Comparison of ENCODE assay signal across 8 cellular contexts in the genomic region with DNA sequence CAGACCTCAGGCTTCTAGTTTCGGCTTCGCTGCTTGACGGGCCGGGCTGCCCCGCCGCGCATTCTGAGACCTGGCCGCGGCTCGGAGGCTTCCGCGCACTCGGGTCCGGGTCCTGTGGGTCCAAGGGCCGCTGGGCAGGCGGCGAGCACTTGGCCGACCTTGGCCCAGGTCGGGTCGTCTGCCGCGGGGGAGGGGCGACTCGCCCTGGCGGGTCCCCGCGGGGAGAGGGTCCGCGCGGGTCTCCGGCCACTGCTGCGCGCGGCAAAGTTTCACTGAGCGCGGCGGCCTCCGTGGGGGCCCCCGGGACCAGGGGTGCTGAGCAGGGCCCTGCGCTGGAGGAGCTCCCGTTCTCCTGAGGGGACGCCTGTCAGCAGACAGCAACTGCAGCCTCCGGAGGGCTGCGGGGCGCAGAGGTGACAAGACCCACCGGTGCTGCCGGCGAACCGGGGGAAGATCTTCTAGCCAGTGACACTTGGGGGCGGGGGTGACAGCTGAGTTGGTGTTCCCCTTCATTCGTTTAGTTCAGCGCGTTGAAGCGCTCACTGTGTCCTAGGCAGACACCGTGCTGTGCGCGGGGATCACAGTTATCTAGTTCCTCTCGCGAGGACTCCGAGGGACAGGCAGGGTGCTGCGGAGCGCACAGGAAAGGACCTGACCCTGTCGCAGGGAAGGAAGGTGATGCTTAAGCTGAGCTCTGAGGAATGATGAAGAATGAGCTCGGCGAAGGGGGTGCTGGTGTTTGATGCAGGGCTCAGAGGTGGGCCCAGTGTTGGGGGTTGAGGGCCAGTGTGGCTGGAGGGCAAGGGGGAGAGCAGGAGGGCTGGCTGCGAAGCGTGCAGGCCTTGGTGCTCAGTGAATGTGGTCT. TPM values are rescaled to one million over a fixed set of nuclear protein-coding genes. Genes with fewer than 3 reads are reported as not detected.
DNase-seq lines count a peak whose midpoint lies in the region; ATAC-seq, FAIRE-seq and TF ChIP-seq lines count a peak whose summit lies in the region.

No MANE protein-coding gene starts in this region.

- peaks cover 36% of the 10 kb centered on the region for H4K20me1 ChIP-seq in astrocyte (ENCODE audit: insufficient read depth, low read length)

- H3K79me2 ChIP-seq in astrocyte (ENCODE audit: insufficient read depth, low read length): peaks cover 52% of the 10 kb centered on the region

- peaks cover 24% of the 10 kb centered on the region for H3K4me1 Mint-ChIP-seq in astrocyte (ENCODE audit: low read depth, unreplicated experiment)

- H3K9me3 ChIP-seq in astrocyte (ENCODE audit: insufficient read depth, low read depth, low read length) (no peaks in the 10 kb centered on the region), iPS-18a (ENCODE audit: control insufficient read depth, low read depth, low read length) (no peaks in the 10 kb centered on the region)

- H2AFZ ChIP-seq in astrocyte (ENCODE audit: low read depth, low read length): peak overlapping the region; percentile 95

- H3K4me1 ChIP-seq in astrocyte (ENCODE audit: insufficient read depth, low read length) (peaks cover 22% of the 10 kb centered on the region), iPS-18a (ENCODE audit: control insufficient read depth, low read depth, low read length) (peaks cover 11% of the 10 kb centered on the region)

- H3K27me3 ChIP-seq in astrocyte (ENCODE audit: insufficient read depth, low read length) (no peaks in the 10 kb centered on the region), iPS-18a (ENCODE audit: control insufficient read depth, insufficient read depth, low read length) (peaks cover 17% of the 10 kb centered on the region)

- H3K9ac ChIP-seq in astrocyte (ENCODE audit: low read length) (peak overlapping the region; percentile 94), iPS-18a (ENCODE audit: low read length) (peak overlapping the region; percentile 72)

- no peak for FAIRE-seq in astrocyte (lab: Jason Lieb, UNC)

- H3K27me3 Mint-ChIP-seq in astrocyte (ENCODE audit: low read depth, unreplicated experiment): no peaks in the 10 kb centered on the region

- DNase-seq in ELR (ENCODE audit: low read depth): peak; percentile 75
- peak; percentile 84 for DNase-seq in HuH-7.5 (ENCODE audit: low spot score)
- DNase-seq in T-helper 1 cell: peak; percentile 33 to 84 (median 56)
- DNase-seq in astrocyte (ENCODE audit: low read depth): peak; percentile 48
- DNase-seq in stimulated activated CD4-positive, alpha-beta T cell treated with anti-CD3 and anti-CD28 coated beads, Interleukin-15, amount 100 ng/mL, for 1 hour (ENCODE audit: low read depth in 1 of 2, low spot score in 1 of 2): peak; percentile 26 to 41
- DNase-seq in foreskin melanocyte: no peak

- peaks cover 3% of the 10 kb centered on the region for H3K36me3 Mint-ChIP-seq in astrocyte (ENCODE audit: low read depth, unreplicated experiment)

- no peak for TF ChIP-seq CTCF in astrocyte (IDR thresholded peaks at IDR 0.05; ENCODE audit: insufficient read depth, low read depth, low read length)

- H3K27ac ChIP-seq in astrocyte (ENCODE audit: low read depth, low read length) (peak overlapping the region; percentile 89), iPS-18a (ENCODE audit: low read length) (no peak overlapping the region)

- ATAC-seq in GM21528 (IDR thresholded peaks at IDR 0.05; ENCODE audit: low FRiP score, unreplicated experiment): peak; percentile 38

- H3K4me3 ChIP-seq in astrocyte (ENCODE audit: insufficient read depth, low read depth, low read length): peak overlapping the region; percentile 80
- H3K4me3 ChIP-seq in iPS-18a (ENCODE audit: low read length): peak overlapping the region; percentile 86

- H3K9me3 Mint-ChIP-seq in astrocyte (ENCODE audit: unreplicated experiment): no peaks in the 10 kb centered on the region

- H3K4me2 ChIP-seq in astrocyte (ENCODE audit: low read length): peak overlapping the region; percentile 90

- peaks cover under 1% of the 10 kb centered on the region for H3K36me3 ChIP-seq in astrocyte (ENCODE audit: insufficient read depth, low read length)
- H3K36me3 ChIP-seq in iPS-18a (ENCODE audit: control insufficient read depth, low read depth, low read length): no peaks in the 10 kb centered on the region

- H3K27ac Mint-ChIP-seq in astrocyte (ENCODE audit: unreplicated experiment): peak overlapping the region; percentile 94

- peak overlapping the region; percentile 99 for H3K4me3 Mint-ChIP-seq in astrocyte (ENCODE audit: unreplicated experiment)

RNA-seq across cellular contexts. Expression of a gene that starts 0.7 kb away (rescaled TPM):
- total RNA-seq in astrocyte: 44.6 and 51.2 TPM in 2 replicates

RNA-seq across cellular contexts. Expression of a gene that starts 20.5 kb away (rescaled TPM):
- total RNA-seq in astrocyte: 64.1 and 67.0 TPM in 2 replicates

RNA-seq across cellular contexts. Expression of a gene that starts 38.8 kb away (rescaled TPM):
- 1.3 and 2.1 TPM in 2 replicates for total RNA-seq in astrocyte

RNA-seq across cellular contexts. Expression of a gene that starts 55.0 kb away (rescaled TPM):
- 14.5 and 15.1 TPM in 2 replicates for total RNA-seq in astrocyte
